Comparison of ENCODE assay signal across 21 cellular contexts in the genomic region with DNA sequence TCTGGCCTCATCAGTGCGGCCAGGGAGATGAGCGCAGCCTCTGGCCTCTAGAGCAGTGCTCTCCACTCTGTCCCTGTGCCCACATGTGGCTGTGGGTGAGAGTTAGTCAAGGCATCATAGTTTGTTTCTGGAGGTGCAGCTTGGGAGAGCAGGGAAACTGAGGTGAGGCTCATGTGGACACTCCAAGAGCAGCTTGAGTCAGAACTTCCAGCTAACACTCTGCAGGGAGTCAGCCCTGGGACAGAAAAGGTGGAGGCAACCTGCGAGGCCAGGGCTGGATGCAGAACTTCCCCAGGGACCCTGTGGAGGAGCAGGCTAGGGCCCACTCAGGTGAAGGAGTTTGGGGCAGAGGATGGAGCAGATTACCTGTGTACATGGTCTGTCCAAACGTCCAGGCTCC.
"Had no signal": no experiment of that assay in that cellular context is flagged by ENCODE, and none has a peak within 500 bp of the region (broad histone marks: within the 10 kb centered on the region; RNA-seq: fewer than 3 reads in every experiment).

No MANE protein-coding gene starts in this region.

- H3K4me3 Mint-ChIP-seq: activated CD4-positive, alpha-beta memory T cell treated with anti-CD3 and anti-CD28 coated beads for 36 hours; activated CD4-positive, alpha-beta T cell treated with anti-CD3 and anti-CD28 coated beads, Interleukin-2, amount 10 ng/mL, durations not matched to agents 7 days and 5 days; activated T-helper 1 cell treated with anti-CD3 and anti-CD28 coated beads, Interleukin-12 subunit alpha, Interleukin-12 subunit beta, Interleukin-2, Interleukin-4 antibody, amounts not matched to agents 30 ng/mL and 10 ng/mL and 1 ng/mL, durations not matched to agents 14 hours and 24 hours and 36 hours; T-helper 17 cell had no signal

- H3K9me3 Mint-ChIP-seq: activated CD4-positive, alpha-beta memory T cell treated with anti-CD3 and anti-CD28 coated beads for 36 hours; activated CD4-positive, alpha-beta T cell treated with anti-CD3 and anti-CD28 coated beads, Interleukin-2, amount 10 ng/mL, durations not matched to agents 7 days and 5 days; activated naive CD4-positive, alpha-beta T cell treated with anti-CD3 and anti-CD28 coated beads, Interleukin-2, amount 50 U/mL, for 72 hours; activated T-helper 1 cell treated with anti-CD3 and anti-CD28 coated beads, Interleukin-12 subunit alpha, Interleukin-12 subunit beta, Interleukin-2, Interleukin-4 antibody, amounts not matched to agents 30 ng/mL and 10 ng/mL and 1 ng/mL, durations not matched to agents 14 hours and 24 hours and 36 hours had no signal

- H3K36me3 Mint-ChIP-seq: activated CD4-positive, alpha-beta memory T cell treated with anti-CD3 and anti-CD28 coated beads for 36 hours; activated naive CD4-positive, alpha-beta T cell treated with anti-CD3 and anti-CD28 coated beads, Interleukin-2, amount 50 U/mL, for 72 hours had no signal

- DNase-seq: activated CD4-positive, alpha-beta memory T cell treated with anti-CD3 and anti-CD28 coated beads for 36 hours; activated CD4-positive, alpha-beta T cell treated with anti-CD3 and anti-CD28 coated beads, Interleukin-2, amount 10 ng/mL, durations not matched to agents 7 days and 5 days; activated CD4-positive, CD25-positive, alpha-beta regulatory T cell; activated CD8-positive, alpha-beta memory T cell treated with anti-CD3 and anti-CD28 coated beads for 24 hours; activated gamma-delta T cell; cerebellar nuclear complex; IMR-90; Kasumi-1; KBM-7; NCI-H1048; NCI-H146; NCI-H187 treated with DMSO at 0.1 percent for 48 hours; NCI-H2081 treated with DMSO at 0.1 percent for 48 hours; NCI-H2171 treated with DMSO at 0.1 percent for 48 hours; NCI-H226; PC-3; SHP77 treated with DMSO at 0.1 percent for 48 hours; T-helper 17 cell; T-helper 9 cell had no signal

- ATAC-seq: activated naive CD4-positive, alpha-beta T cell treated with anti-CD3 and anti-CD28 coated beads, Interleukin-2, amount 50 U/mL, for 72 hours; PC-3; T-helper 17 cell had no signal

- H3K27ac Mint-ChIP-seq: activated CD4-positive, alpha-beta memory T cell treated with anti-CD3 and anti-CD28 coated beads for 36 hours; activated CD4-positive, alpha-beta T cell treated with anti-CD3 and anti-CD28 coated beads, Interleukin-2, amount 10 ng/mL, durations not matched to agents 7 days and 5 days; activated naive CD4-positive, alpha-beta T cell treated with anti-CD3 and anti-CD28 coated beads, Interleukin-2, amount 50 U/mL, for 72 hours; activated T-helper 1 cell treated with anti-CD3 and anti-CD28 coated beads, Interleukin-12 subunit alpha, Interleukin-12 subunit beta, Interleukin-2, Interleukin-4 antibody, amounts not matched to agents 30 ng/mL and 10 ng/mL and 1 ng/mL, durations not matched to agents 14 hours and 24 hours and 36 hours; T-helper 17 cell had no signal

- H3K27me3 Mint-ChIP-seq: activated CD4-positive, alpha-beta memory T cell treated with anti-CD3 and anti-CD28 coated beads for 36 hours had no signal
